7 cellular contexts compared by ENCODE assay signal in genomic region chr10:29048506-29048905, GRCh38.
"Had no signal": no experiment of that assay in that cellular context is flagged by ENCODE, and none has a peak within 500 bp of the region (broad histone marks: within the 10 kb centered on the region; RNA-seq: fewer than 3 reads in every experiment).

No MANE protein-coding gene starts in this region.

- H3K4me3 Mint-ChIP-seq: IgD-negative memory B cell had no signal

- H3K4me1 Mint-ChIP-seq: IgD-negative memory B cell had no signal

- H3K4me3 ChIP-seq: K562 had no signal

- ATAC-seq: HepG2, K562 had no signal

- H3K36me3 Mint-ChIP-seq: IgD-negative memory B cell had no signal

- DNase-seq: IMR-90, KBM-7, KG1 had no signal

- H3K27ac Mint-ChIP-seq: IgD-negative memory B cell had no signal

- H3K27ac ChIP-seq: HL-60 had no signal
